ENCODE assay signal across 22 cellular contexts in genomic region chr5:166699616-166700015, GRCh38.
"Had no signal": no experiment of that assay in that cellular context is flagged by ENCODE, and none has a peak within 500 bp of the region (broad histone marks: within the 10 kb centered on the region; RNA-seq: fewer than 3 reads in every experiment).

No MANE protein-coding gene starts in this region.

- H3K27ac ChIP-seq: breast epithelium, KMS-11 had no signal

- H3K4me3 ChIP-seq: breast epithelium had no signal

- ATAC-seq: activated T-helper 17 cell treated with anti-CD3 and anti-CD28 coated beads, Interleukin-2, amount 50 U/mL, for 72 hours; PC-3; T-helper 17 cell had no signal

- H3K4me1 ChIP-seq: breast epithelium had no signal

- H3K27me3 Mint-ChIP-seq: activated CD4-positive, alpha-beta memory T cell treated with anti-CD3 and anti-CD28 coated beads for 36 hours; activated CD4-positive, alpha-beta T cell treated with anti-CD3 and anti-CD28 coated beads, Interleukin-2, amount 10 ng/mL, durations not matched to agents 7 days and 5 days; activated naive CD8-positive, alpha-beta T cell; activated T-helper 17 cell treated with anti-CD3 and anti-CD28 coated beads, Interleukin-2, amount 50 U/mL, for 72 hours; T-helper 17 cell had no signal

- H3K9me3 ChIP-seq: breast epithelium had no signal

- H3K27ac Mint-ChIP-seq: activated CD4-positive, alpha-beta memory T cell treated with anti-CD3 and anti-CD28 coated beads for 36 hours; activated CD4-positive, alpha-beta T cell treated with anti-CD3 and anti-CD28 coated beads, Interleukin-2, amount 10 ng/mL, durations not matched to agents 7 days and 5 days; activated naive CD4-positive, alpha-beta T cell treated with anti-CD3 and anti-CD28 coated beads for 36 hours; activated naive CD8-positive, alpha-beta T cell; activated T-helper 17 cell treated with anti-CD3 and anti-CD28 coated beads, Interleukin-2, amount 50 U/mL, for 72 hours; T-helper 17 cell had no signal

- H3K36me3 ChIP-seq: breast epithelium had no signal

- H3K4me1 Mint-ChIP-seq: activated CD4-positive, alpha-beta T cell treated with anti-CD3 and anti-CD28 coated beads, Interleukin-2, amount 10 ng/mL, durations not matched to agents 7 days and 5 days; activated T-helper 17 cell treated with anti-CD3 and anti-CD28 coated beads, Interleukin-2, amount 50 U/mL, for 72 hours; T-helper 17 cell had no signal

- H3K27me3 ChIP-seq: breast epithelium had no signal

- DNase-seq: activated CD4-positive, alpha-beta memory T cell treated with anti-CD3 and anti-CD28 coated beads for 36 hours; activated CD4-positive, alpha-beta T cell treated with anti-CD3 and anti-CD28 coated beads, Interleukin-2, amount 10 ng/mL, durations not matched to agents 7 days and 5 days; activated CD4-positive, CD25-positive, alpha-beta regulatory T cell; activated CD8-positive, alpha-beta memory T cell treated with anti-CD3 and anti-CD28 coated beads for 24 hours; activated gamma-delta T cell; activated naive CD4-positive, alpha-beta T cell treated with anti-CD3 and anti-CD28 coated beads for 36 hours; activated T-cell treated with anti-CD3 and anti-CD28 coated beads for 4 hours; activated T-cell treated with anti-CD3 and anti-CD28 coated beads, Interleukin-2, amount 50 U/mL, for 48 hours; caudate nucleus; NCI-H1436 treated with DMSO at 0.1 percent for 48 hours; NCI-H187; NCI-H2081; NCI-H446; NCI-H524; PC-3; SHP77 treated with DMSO at 0.1 percent for 48 hours; T-helper 17 cell; T-helper 9 cell had no signal

- H3K36me3 Mint-ChIP-seq: activated CD4-positive, alpha-beta memory T cell treated with anti-CD3 and anti-CD28 coated beads for 36 hours; activated naive CD8-positive, alpha-beta T cell had no signal

- H3K4me3 Mint-ChIP-seq: activated CD4-positive, alpha-beta memory T cell treated with anti-CD3 and anti-CD28 coated beads for 36 hours; activated CD4-positive, alpha-beta T cell treated with anti-CD3 and anti-CD28 coated beads, Interleukin-2, amount 10 ng/mL, durations not matched to agents 7 days and 5 days; activated naive CD4-positive, alpha-beta T cell treated with anti-CD3 and anti-CD28 coated beads for 36 hours; activated naive CD8-positive, alpha-beta T cell; activated T-helper 17 cell treated with anti-CD3 and anti-CD28 coated beads, Interleukin-2, amount 50 U/mL, for 72 hours; T-helper 17 cell had no signal
